ENCODE assay signal across 26 cellular contexts in genomic region chr3:175240928-175241327, GRCh38.
"Had no signal": no experiment of that assay in that cellular context is flagged by ENCODE, and none has a peak within 500 bp of the region (broad histone marks: within the 10 kb centered on the region; RNA-seq: fewer than 3 reads in every experiment).

No MANE protein-coding gene starts in this region.

- H3K9me3 ChIP-seq: left lung, lower lobe of right lung, mucosa of descending colon, ovary, right atrium auricular region, right lobe of liver, suprapubic skin, thoracic aorta, tibial artery, upper lobe of right lung had no signal

- DNase-seq: hypothalamus; immature natural killer cell; kidney; left colon; left lung; lower lobe of right lung; mammary epithelial cell; midbrain; mucosa of descending colon; naive thymus-derived CD4-positive, alpha-beta T cell; ovary; right lobe of liver; small intestine; spleen; stimulated activated CD4-positive, alpha-beta T cell treated with anti-CD3 and anti-CD28 coated beads, Interleukin-4, amount 100 ng/mL, for 24 hours; stimulated activated naive CD4-positive, alpha-beta T cell; tibial artery; trophoblast cell; upper lobe of right lung had no signal

- H3K27ac Mint-ChIP-seq: immature natural killer cell; naive thymus-derived CD4-positive, alpha-beta T cell; natural killer cell treated with Interleukin-12 subunit alpha and Interleukin-12 subunit beta and Interleukin-15 and Interleukin-18, amount 100 ng/mL, for 72 hours; progenitor cell of endocrine pancreas; stimulated activated effector memory CD8-positive, alpha-beta T cell treated with anti-CD3 and anti-CD28 coated beads, Interleukin-12 subunit alpha, Interleukin-12 subunit beta, amount 100 ng/mL, for 72 hours; stimulated activated naive CD8-positive, alpha-beta T cell treated with anti-CD3 and anti-CD28 coated beads, Interleukin-15, Interleukin-2, amounts not matched to agents 100 ng/mL and 50 ng/mL, for 24 hours had no signal

- H3K27me3 Mint-ChIP-seq: naive thymus-derived CD4-positive, alpha-beta T cell; natural killer cell treated with Interleukin-12 subunit alpha and Interleukin-12 subunit beta and Interleukin-15 and Interleukin-18, amount 100 ng/mL, for 72 hours; progenitor cell of endocrine pancreas; stimulated activated naive CD8-positive, alpha-beta T cell treated with anti-CD3 and anti-CD28 coated beads, Interleukin-15, Interleukin-2, amounts not matched to agents 100 ng/mL and 50 ng/mL, for 24 hours had no signal

- H3K27ac ChIP-seq: left lung, lower lobe of right lung, ovary, right atrium auricular region, right lobe of liver, spleen, suprapubic skin, thoracic aorta, tibial artery, upper lobe of right lung had no signal

- H3K4me1 ChIP-seq: left lung, lower lobe of right lung, right atrium auricular region, right lobe of liver, spleen, suprapubic skin, tibial artery, upper lobe of right lung had no signal

- H3K9me3 Mint-ChIP-seq: naive thymus-derived CD4-positive, alpha-beta T cell; stimulated activated naive CD8-positive, alpha-beta T cell treated with anti-CD3 and anti-CD28 coated beads, Interleukin-15, Interleukin-2, amounts not matched to agents 100 ng/mL and 50 ng/mL, for 24 hours had no signal

- H3K27me3 ChIP-seq: left lung, ovary, right atrium auricular region, right lobe of liver, spleen, suprapubic skin, tibial artery, upper lobe of right lung had no signal

- H3K36me3 Mint-ChIP-seq: naive thymus-derived CD4-positive, alpha-beta T cell; natural killer cell treated with Interleukin-12 subunit alpha and Interleukin-12 subunit beta and Interleukin-15 and Interleukin-18, amount 100 ng/mL, for 72 hours; stimulated activated effector memory CD8-positive, alpha-beta T cell treated with anti-CD3 and anti-CD28 coated beads, Interleukin-12 subunit alpha, Interleukin-12 subunit beta, amount 100 ng/mL, for 72 hours had no signal

- ATAC-seq: left colon; left lung; lower lobe of right lung; mucosa of descending colon; naive thymus-derived CD4-positive, alpha-beta T cell; natural killer cell treated with Interleukin-12 subunit alpha and Interleukin-12 subunit beta and Interleukin-15 and Interleukin-18, amount 100 ng/mL, for 72 hours; right lobe of liver; stimulated activated effector memory CD8-positive, alpha-beta T cell treated with anti-CD3 and anti-CD28 coated beads, Interleukin-12 subunit alpha, Interleukin-12 subunit beta, amount 100 ng/mL, for 72 hours; upper lobe of right lung had no signal

- H3K4me3 ChIP-seq: left lung, lower lobe of right lung, mucosa of descending colon, ovary, right atrium auricular region, right lobe of liver, spleen, suprapubic skin, thoracic aorta, tibial artery, upper lobe of right lung had no signal

- H3K4me1 Mint-ChIP-seq: immature natural killer cell; naive thymus-derived CD4-positive, alpha-beta T cell; stimulated activated effector memory CD8-positive, alpha-beta T cell treated with anti-CD3 and anti-CD28 coated beads, Interleukin-12 subunit alpha, Interleukin-12 subunit beta, amount 100 ng/mL, for 72 hours had no signal

- H3K4me3 Mint-ChIP-seq: immature natural killer cell; naive thymus-derived CD4-positive, alpha-beta T cell; natural killer cell treated with Interleukin-12 subunit alpha and Interleukin-12 subunit beta and Interleukin-15 and Interleukin-18, amount 100 ng/mL, for 72 hours; stimulated activated effector memory CD8-positive, alpha-beta T cell treated with anti-CD3 and anti-CD28 coated beads, Interleukin-12 subunit alpha, Interleukin-12 subunit beta, amount 100 ng/mL, for 72 hours; stimulated activated naive CD8-positive, alpha-beta T cell treated with anti-CD3 and anti-CD28 coated beads, Interleukin-15, Interleukin-2, amounts not matched to agents 100 ng/mL and 50 ng/mL, for 24 hours had no signal

- H3K36me3 ChIP-seq: left lung, lower lobe of right lung, ovary, right atrium auricular region, right lobe of liver, spleen, suprapubic skin, thoracic aorta, tibial artery, upper lobe of right lung had no signal
